Comparison of ENCODE assay signal across 1 cellular context in genomic region chr2:117091026-117091425, GRCh38.
TF ChIP-seq lines count a peak whose summit lies in the region.

No MANE protein-coding gene starts in this region.

TF ChIP-seq in neural cell, 6 proteins besides CTCF, POLR2A, EP300 and RAD21:
- no peak for TF ChIP-seq EZH2 (IDR thresholded peaks at IDR 0.05; ENCODE audit: borderline replicate concordance, insufficient read depth, low read length, poor library complexity, severe bottlenecking)
- TF ChIP-seq REST (IDR thresholded peaks at IDR 0.05; ENCODE audit: borderline replicate concordance): no peak
TF ChIP-seq in neural cell: peak in this region for 0.
